ENCODE assay signal across 1 cellular context in genomic region chr20:1150218-1150617, GRCh38.
TF ChIP-seq lines count a peak whose summit lies in the region.

No MANE protein-coding gene starts in this region.

TF ChIP-seq in HepG2, 621 proteins besides CTCF, POLR2A, EP300 and RAD21 (continued from another document):
- 0 out of 2 replicates have a peak, but pooled peaks have one; percentile 38 for TF ChIP-seq ZHX2 (IDR thresholded peaks at IDR 0.05; ENCODE audit: low read depth)
- TF ChIP-seq ZHX2 (CRISPR knock-in tag; IDR thresholded peaks at IDR 0.05; ENCODE audit: borderline replicate concordance) = no peak
- TF ChIP-seq NFATC3 (CRISPR knock-in tag; IDR thresholded peaks at IDR 0.05) = no peak
- no peak for TF ChIP-seq SMC3 (IDR thresholded peaks at IDR 0.05; ENCODE audit: low read length)
- TF ChIP-seq KLF9 (CRISPR knock-in tag; IDR thresholded peaks at IDR 0.05; ENCODE audit: low read depth) = no peak
- no peak for TF ChIP-seq ZKSCAN5 (CRISPR knock-in tag; IDR thresholded peaks at IDR 0.05)
- peak; percentile 72 for TF ChIP-seq SAP130 (CRISPR knock-in tag; IDR thresholded peaks at IDR 0.05; ENCODE audit: low read depth)
- no peak for TF ChIP-seq SMAD9 (CRISPR knock-in tag; IDR thresholded peaks at IDR 0.05)
- TF ChIP-seq HOXD1 (CRISPR knock-in tag; IDR thresholded peaks at IDR 0.05) = no peak
- TF ChIP-seq ZNF766 (CRISPR knock-in tag; IDR thresholded peaks at IDR 0.05; ENCODE audit: borderline replicate concordance) = no peak
- 0 out of 2 replicates have a peak, but pooled peaks have one; percentile 14 for TF ChIP-seq MED1 (CRISPR knock-in tag; IDR thresholded peaks at IDR 0.05)
- TF ChIP-seq ZNF746 (CRISPR knock-in tag; IDR thresholded peaks at IDR 0.05) = no peak
- TF ChIP-seq ZNF383 (CRISPR knock-in tag; IDR thresholded peaks at IDR 0.05; ENCODE audit: borderline replicate concordance) = no peak
- TF ChIP-seq FOXP4 (CRISPR knock-in tag; IDR thresholded peaks at IDR 0.05) = peak; percentile 29; the same call in 1 of the 2 replicates
- no peak for TF ChIP-seq FOXK2 (IDR thresholded peaks at IDR 0.05)
- TF ChIP-seq PHF20 (CRISPR knock-in tag; IDR thresholded peaks at IDR 0.05) = no peak
- TF ChIP-seq ZNF567 (CRISPR knock-in tag; IDR thresholded peaks at IDR 0.05; ENCODE audit: borderline replicate concordance) = no peak
- peak; percentile 85 for TF ChIP-seq ZNF121 (CRISPR knock-in tag; IDR thresholded peaks at IDR 0.05)
- no peak for TF ChIP-seq POGK (CRISPR knock-in tag; conservative IDR thresholded peaks at IDR 0.05)
- no peak for TF ChIP-seq DR1 (CRISPR knock-in tag; IDR thresholded peaks at IDR 0.05)
- no peak for TF ChIP-seq SMARCE1 (IDR thresholded peaks at IDR 0.05; ENCODE audit: borderline replicate concordance)
- TF ChIP-seq FIP1L1 (IDR thresholded peaks at IDR 0.05; ENCODE audit: borderline replicate concordance, insufficient read depth, low read depth, low read length) = no peak
- no peak for TF ChIP-seq ATF1 (CRISPR knock-in tag; IDR thresholded peaks at IDR 0.05)
- peak; percentile 98 for TF ChIP-seq MAFF (IDR thresholded peaks at IDR 0.05; ENCODE audit: low read depth, low read length)
- TF ChIP-seq ZNF30 (CRISPR knock-in tag; IDR thresholded peaks at IDR 0.05) = no peak
- TF ChIP-seq GZF1 (CRISPR knock-in tag; IDR thresholded peaks at IDR 0.05) = no peak
- TF ChIP-seq TERF1 (CRISPR knock-in tag; IDR thresholded peaks at IDR 0.05) = no peak
- no peak for TF ChIP-seq LBX2 (CRISPR knock-in tag; IDR thresholded peaks at IDR 0.05; ENCODE audit: borderline replicate concordance)
- TF ChIP-seq ZNF224 (CRISPR knock-in tag; IDR thresholded peaks at IDR 0.05) = no peak
- TF ChIP-seq NFE2L2 (IDR thresholded peaks at IDR 0.05; ENCODE audit: low read length) = no peak
- no peak for TF ChIP-seq ZNF782 (CRISPR knock-in tag; IDR thresholded peaks at IDR 0.05; ENCODE audit: borderline replicate concordance)
- TF ChIP-seq RFXAP (CRISPR knock-in tag; IDR thresholded peaks at IDR 0.05; ENCODE audit: borderline replicate concordance) = no peak
- no peak for TF ChIP-seq KLF13 (CRISPR knock-in tag; IDR thresholded peaks at IDR 0.05)
- no peak for TF ChIP-seq ZNF879 (CRISPR knock-in tag; IDR thresholded peaks at IDR 0.05)
- TF ChIP-seq RERE (CRISPR knock-in tag; IDR thresholded peaks at IDR 0.05; ENCODE audit: low read depth) = no peak
- peak; percentile 96 for TF ChIP-seq ZBTB21 (CRISPR knock-in tag; IDR thresholded peaks at IDR 0.05)
- TF ChIP-seq ZNF570 (CRISPR knock-in tag; IDR thresholded peaks at IDR 0.05; ENCODE audit: borderline replicate concordance) = no peak
- no peak for TF ChIP-seq ZBTB44 (CRISPR knock-in tag; IDR thresholded peaks at IDR 0.05)
- TF ChIP-seq KDM2A (CRISPR knock-in tag; IDR thresholded peaks at IDR 0.05; ENCODE audit: borderline replicate concordance, low read depth) = no peak
- TF ChIP-seq ZNF672 (CRISPR knock-in tag; IDR thresholded peaks at IDR 0.05) = no peak
- no peak for TF ChIP-seq ZNF614 (CRISPR knock-in tag; IDR thresholded peaks at IDR 0.05; ENCODE audit: borderline replicate concordance)
- TF ChIP-seq SP1 (IDR thresholded peaks at IDR 0.05) = no peak
- TF ChIP-seq SP1 (CRISPR knock-in tag; IDR thresholded peaks at IDR 0.05) = 0 out of 2 replicates have a peak, but pooled peaks have one; percentile 16
- TF ChIP-seq HNRNPUL1 (IDR thresholded peaks at IDR 0.05; ENCODE audit: low read depth, low read length) = no peak
- no peak for TF ChIP-seq ZMYM2 (CRISPR knock-in tag; IDR thresholded peaks at IDR 0.05)
